Comparison of ENCODE assay signal across 8 cellular contexts in the genomic region with DNA sequence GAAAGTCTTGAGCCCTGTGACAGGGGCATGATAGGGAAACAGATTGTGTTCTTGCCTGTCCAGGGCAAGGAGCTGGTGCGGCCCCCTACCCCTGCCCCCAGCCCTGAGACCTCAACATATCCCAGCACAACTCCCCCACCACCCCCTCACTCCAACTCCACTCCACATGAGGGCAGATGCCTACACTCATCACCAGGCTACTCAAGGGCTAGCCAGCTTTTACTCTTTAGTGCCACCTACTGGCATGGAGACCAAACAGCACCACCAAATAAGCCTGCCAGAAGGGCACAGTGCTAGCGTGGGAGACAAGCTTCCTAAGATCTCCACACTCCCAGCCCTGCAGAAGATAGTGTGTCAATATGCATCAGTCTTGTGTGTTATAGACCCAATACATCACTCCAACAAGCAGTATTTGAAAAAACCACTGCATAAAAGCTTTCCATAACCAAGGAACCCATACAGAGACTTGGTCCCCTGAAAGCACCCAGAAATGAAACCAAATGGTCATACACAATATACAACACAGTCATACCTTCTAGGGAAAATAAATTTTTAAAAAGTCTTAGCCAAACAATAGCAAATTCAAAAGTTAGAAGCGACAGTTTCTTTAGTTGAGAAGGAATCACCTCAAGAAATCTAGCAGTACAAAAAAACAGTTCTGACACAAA.
DNase-seq lines count a peak whose midpoint lies in the region; ATAC-seq and TF ChIP-seq lines count a peak whose summit lies in the region.

No MANE protein-coding gene starts in this region.

- H3K9ac ChIP-seq in mesenchymal stem cell (ENCODE audit: low read length): no peak overlapping the region

- no peaks in the 10 kb centered on the region for H3K79me1 ChIP-seq in mesenchymal stem cell (replicated peaks; ENCODE audit: low read length, poor library complexity, severe bottlenecking)

- no peak overlapping the region for H3K27ac ChIP-seq in mesenchymal stem cell (ENCODE audit: low read length, poor library complexity, severe bottlenecking)

- no peak overlapping the region for H2AK5ac ChIP-seq in mesenchymal stem cell (ENCODE audit: low read length, severe bottlenecking)

- H3K27ac Mint-ChIP-seq in WTC11 (no peak overlapping the region), chondrocyte (ENCODE audit: unreplicated experiment) (no peak overlapping the region)
- no peak overlapping the region for H3K27ac Mint-ChIP-seq in stimulated activated naive CD8-positive, alpha-beta T cell treated with anti-CD3 and anti-CD28 coated beads, Interleukin-15, amount 100 ng/mL, for 72 hours

- ATAC-seq in GM21717 (IDR thresholded peaks at IDR 0.05; ENCODE audit: unreplicated experiment) (peak; percentile 92), WTC11 (peak; percentile 99)
- ATAC-seq in stimulated activated naive CD8-positive, alpha-beta T cell treated with anti-CD3 and anti-CD28 coated beads, Interleukin-15, amount 100 ng/mL, for 72 hours: peak; percentile 90

- H2BK12ac ChIP-seq in mesenchymal stem cell (ENCODE audit: low read length in 2 of 2): no peak overlapping the region

- H3K36me3 ChIP-seq in mesenchymal stem cell (ENCODE audit: control insufficient read depth in 1 of 2, insufficient read depth in 2 of 2, low read depth in 1 of 2, low read length in 2 of 2): no peaks in the 10 kb centered on the region

- H3K23ac ChIP-seq in mesenchymal stem cell (ENCODE audit: low read length in 2 of 2): no peak overlapping the region

- no peak overlapping the region for H3K14ac ChIP-seq in mesenchymal stem cell (ENCODE audit: low read length in 2 of 2)

- H4K91ac ChIP-seq in mesenchymal stem cell (ENCODE audit: low read length): no peak overlapping the region

- H2BK5ac ChIP-seq in mesenchymal stem cell (ENCODE audit: low read depth, low read length, poor library complexity, severe bottlenecking): no peak overlapping the region

- peaks cover 10% of the 10 kb centered on the region for H3K4me1 Mint-ChIP-seq in WTC11
- no peaks in the 10 kb centered on the region for H3K4me1 Mint-ChIP-seq in chondrocyte (ENCODE audit: low read depth)
- H3K4me1 Mint-ChIP-seq in stimulated activated naive CD8-positive, alpha-beta T cell treated with anti-CD3 and anti-CD28 coated beads, Interleukin-15, amount 100 ng/mL, for 72 hours: peaks cover 29% of the 10 kb centered on the region

- H2BK15ac ChIP-seq in mesenchymal stem cell (ENCODE audit: low read depth, poor library complexity, severe bottlenecking): no peak overlapping the region

- H3K36me3 Mint-ChIP-seq in WTC11 (no peaks in the 10 kb centered on the region), chondrocyte (ENCODE audit: low read depth) (no peaks in the 10 kb centered on the region)

- no peak overlapping the region for H3K4me3 ChIP-seq in mesenchymal stem cell (ENCODE audit: insufficient read depth in 1 of 2, low read depth in 1 of 2, low read length in 2 of 2)

- POLR2A ChIA-PET in GM10248 (lab: Yijun Ruan, JAX): no interaction called here
- POLR2A ChIA-PET in WTC11 (lab: Charles Lee): interaction anchor here (0.6 kb wide), 1 partner anchor 153 kb away, joined by 3 read pairs; no protein-coding TSS in a partner anchor

- H3K18ac ChIP-seq in mesenchymal stem cell (ENCODE audit: low read depth in 1 of 2, low read length in 2 of 2): no peak overlapping the region

- CTCF ChIA-PET in GM10248 (lab: Yijun Ruan, JAX) (interaction anchor here (0.5 to 2.8 kb wide), 25 partner anchors 10 to 239 kb away, joined by 3 to 43 read pairs (median 4); no protein-coding TSS in a partner anchor), WTC11 (lab: Charles Lee) (interaction anchor here (0.5 to 2.3 kb wide), 44 partner anchors 9 to 1273 kb away, joined by 3 to 33 read pairs (median 4); partner anchors contain the start of genes GALC and SPATA7)

- H3K27me3 Mint-ChIP-seq in WTC11 (ENCODE audit: low read depth) (no peaks in the 10 kb centered on the region; the same call in 1 of the 2 replicates), chondrocyte (ENCODE audit: low read depth) (peaks cover 10% of the 10 kb centered on the region)
- peaks cover 25% of the 10 kb centered on the region for H3K27me3 Mint-ChIP-seq in stimulated activated naive CD8-positive, alpha-beta T cell treated with anti-CD3 and anti-CD28 coated beads, Interleukin-15, amount 100 ng/mL, for 72 hours

- H3K4ac ChIP-seq in mesenchymal stem cell (ENCODE audit: low read depth in 1 of 2, low read length in 2 of 2): no peak overlapping the region

- no peaks in the 10 kb centered on the region for H3K9me3 ChIP-seq in mesenchymal stem cell (ENCODE audit: control insufficient read depth, low read length)

- peaks cover 0 to 9% of the 10 kb centered on the region in 2 experiments for H3K27me3 ChIP-seq in mesenchymal stem cell (ENCODE audit: control insufficient read depth in 1 of 2, insufficient read depth in 1 of 2, low read length in 2 of 2)

- DNase-seq in GM10248 (ENCODE audit: extremely low spot score) (peak; percentile 63), KG1 (lab: John Stamatoyannopoulos, UW) (peak; percentile 26), WTC11 (ENCODE audit: low spot score) (peak; percentile 58), chondrocyte (ENCODE audit: low spot score) (no peak), mesenchymal stem cell (peak; percentile 29), kidney glomerular epithelial cell (lab: John Stamatoyannopoulos, UW) (no peak)
- DNase-seq in stimulated activated naive CD8-positive, alpha-beta T cell treated with anti-CD3 and anti-CD28 coated beads, Interleukin-15, amount 100 ng/mL, for 72 hours: peak; percentile 59 to 64

- H2BK120ac ChIP-seq in mesenchymal stem cell (ENCODE audit: low read depth, low read length): no peak overlapping the region

- TF ChIP-seq CTCF in GM10248 (IDR thresholded peaks at IDR 0.05; ENCODE audit: control extremely low read depth, extremely low read depth, low read depth, missing control alignments) (peak; percentile 77), WTC11 (IDR thresholded peaks at IDR 0.05) (peak; percentile 75), chondrocyte (IDR thresholded peaks at IDR 0.05) (peak; percentile 71)

- H3K4me3 Mint-ChIP-seq in WTC11 (no peak overlapping the region), chondrocyte (ENCODE audit: unreplicated experiment) (no peak overlapping the region)
- no peak overlapping the region for H3K4me3 Mint-ChIP-seq in stimulated activated naive CD8-positive, alpha-beta T cell treated with anti-CD3 and anti-CD28 coated beads, Interleukin-15, amount 100 ng/mL, for 72 hours

- H4K8ac ChIP-seq in mesenchymal stem cell (ENCODE audit: low read length): no peak overlapping the region

- no peak overlapping the region for H2AFZ ChIP-seq in mesenchymal stem cell (ENCODE audit: low read depth, low read length)

- H3K9me3 Mint-ChIP-seq in WTC11 (peaks cover 2% of the 10 kb centered on the region), chondrocyte (ENCODE audit: low read depth) (peaks cover 16% of the 10 kb centered on the region)
- H3K9me3 Mint-ChIP-seq in stimulated activated naive CD8-positive, alpha-beta T cell treated with anti-CD3 and anti-CD28 coated beads, Interleukin-15, amount 100 ng/mL, for 72 hours: no peaks in the 10 kb centered on the region

- WGBS in mesenchymal stem cell: 72% methylated on average over 3 of the region's 3 CpGs

- no peak overlapping the region for H3K4me2 ChIP-seq in mesenchymal stem cell (ENCODE audit: low read length, poor library complexity, severe bottlenecking)

- H3K4me1 ChIP-seq in mesenchymal stem cell (ENCODE audit: control insufficient read depth, insufficient read depth, low read depth, low read length): no peaks in the 10 kb centered on the region

TF ChIP-seq in WTC11, 78 proteins besides CTCF, POLR2A, EP300 and RAD21 (continues in another document):
- TF ChIP-seq ZNF512 (CRISPR knock-in tag; IDR thresholded peaks at IDR 0.05; ENCODE audit: borderline replicate concordance): no peak
- no peak for TF ChIP-seq ZNF121 (CRISPR knock-in tag; IDR thresholded peaks at IDR 0.05)
- TF ChIP-seq EMX1 (CRISPR knock-in tag; IDR thresholded peaks at IDR 0.05): no peak
- TF ChIP-seq, protein P1, sequence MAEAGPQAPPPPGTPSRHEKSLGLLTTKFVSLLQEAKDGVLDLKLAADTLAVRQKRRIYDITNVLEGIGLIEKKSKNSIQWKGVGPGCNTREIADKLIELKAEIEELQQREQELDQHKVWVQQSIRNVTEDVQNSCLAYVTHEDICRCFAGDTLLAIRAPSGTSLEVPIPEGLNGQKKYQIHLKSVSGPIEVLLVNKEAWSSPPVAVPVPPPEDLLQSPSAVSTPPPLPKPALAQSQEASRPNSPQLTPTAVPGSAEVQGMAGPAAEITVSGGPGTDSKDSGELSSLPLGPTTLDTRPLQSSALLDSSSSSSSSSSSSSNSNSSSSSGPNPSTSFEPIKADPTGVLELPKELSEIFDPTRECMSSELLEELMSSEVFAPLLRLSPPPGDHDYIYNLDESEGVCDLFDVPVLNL (CRISPR knock-in tag; IDR thresholded peaks at IDR 0.05; ENCODE audit: borderline replicate concordance, low read depth): no peak
- TF ChIP-seq RORB (CRISPR knock-in tag; IDR thresholded peaks at IDR 0.05): no peak
- no peak for TF ChIP-seq ZNF219 (CRISPR knock-in tag; IDR thresholded peaks at IDR 0.05; ENCODE audit: borderline replicate concordance)
- no peak for TF ChIP-seq ZNF396 (CRISPR knock-in tag; IDR thresholded peaks at IDR 0.05; ENCODE audit: borderline replicate concordance)

Comparison
In these comparisons a context has a peak if more than half of its experiments do, and no peak if none do; other contexts are left out.
1. DNase-seq: peak in GM10248 (single experiment), KG1 (single experiment), WTC11 (single experiment), mesenchymal stem cell (single experiment) and stimulated activated naive CD8-positive, alpha-beta T cell treated with anti-CD3 and anti-CD28 coated beads, Interleukin-15, amount 100 ng/mL, for 72 hours (2 of 2); none in chondrocyte (single experiment) and kidney glomerular epithelial cell (single experiment).
2. Peak in every context shown above with its lines, with median percentiles within 50 percentile points of each other: CTCF ChIP-seq and ATAC-seq.